Comparison of ENCODE assay signal across 10 cellular contexts in the genomic region with DNA sequence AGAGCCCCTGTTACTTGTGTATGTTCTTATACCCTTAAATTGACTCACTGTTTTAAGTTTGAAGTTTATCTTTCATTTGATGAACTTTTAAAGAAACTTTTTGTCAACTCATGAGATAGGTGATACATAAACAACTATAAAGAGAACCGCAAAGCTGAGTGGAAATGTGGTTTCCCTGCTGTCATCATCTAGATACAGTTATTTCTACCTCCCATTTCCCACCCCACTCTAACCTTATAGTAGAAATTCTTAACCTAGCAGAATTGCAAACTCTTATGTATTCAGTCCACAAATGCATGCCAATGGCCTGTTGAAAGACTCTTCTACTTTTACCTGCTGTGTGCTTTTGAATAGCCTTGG. TPM values are rescaled to one million over a fixed set of nuclear protein-coding genes. Genes with fewer than 3 reads are reported as not detected.
DNase-seq lines count a peak whose midpoint lies in the region; ATAC-seq and TF ChIP-seq lines count a peak whose summit lies in the region.
"Had no signal": no experiment of that assay in that cellular context is flagged by ENCODE, and none has a peak within 500 bp of the region (broad histone marks: within the 10 kb centered on the region; RNA-seq: fewer than 3 reads in every experiment).

No MANE protein-coding gene starts in this region.

- TF ChIP-seq POLR2A in gastroesophageal sphincter (IDR thresholded peaks at IDR 0.05): no peak
- TF ChIP-seq POLR2A in uterus (IDR thresholded peaks at IDR 0.05): no peak

- WGBS in gastroesophageal sphincter (ENCODE audit: low coverage in 1 of 2), 2 donors: 44 to 53% methylated on average over 1 of the region's 1 CpG

- intact Hi-C loops in uterus (cut with DNase I; ENCODE audit: low total_unique reads): loop anchor here (10.0 kb wide), 3 partner anchors 138 to 458 kb away; no protein-coding TSS in a partner anchor

- H3K4me1 ChIP-seq in gastroesophageal sphincter (peaks cover 7 to 65% (median 22%) of the 10 kb centered on the region in 3 donors), uterus (peaks cover 5 to 10% of the 10 kb centered on the region in 2 donors)

- no peaks in the 10 kb centered on the region for H3K27me3 Mint-ChIP-seq in activated CD8-positive, alpha-beta T cell treated with anti-CD3 and anti-CD28 coated beads, Interleukin-2, amount 10 ng/mL, durations not matched to agents 7 days and 5 days (ENCODE audit: low read depth)

- H3K9me3 Mint-ChIP-seq in activated CD8-positive, alpha-beta T cell treated with anti-CD3 and anti-CD28 coated beads, Interleukin-2, amount 10 ng/mL, durations not matched to agents 7 days and 5 days (ENCODE audit: insufficient read depth): no peaks in the 10 kb centered on the region

- H3K27ac Mint-ChIP-seq in activated CD8-positive, alpha-beta T cell treated with anti-CD3 and anti-CD28 coated beads, Interleukin-2, amount 10 ng/mL, durations not matched to agents 7 days and 5 days: peak overlapping the region; percentile 90

- peak; percentile 38 for DNase-seq in stimulated activated CD4-positive, alpha-beta T cell treated with anti-CD3 and anti-CD28 coated beads, Interleukin-4, amount 100 ng/mL, for 24 hours
- DNase-seq in stimulated activated CD4-positive, alpha-beta T cell treated with anti-CD3 and anti-CD28 coated beads, Interleukin-12 subunit alpha, Interleukin-12 subunit beta, amount 100 ng/mL, for 4 hours: no peak
- peak; percentile 75 for DNase-seq in activated CD8-positive, alpha-beta T cell treated with anti-CD3 and anti-CD28 coated beads, Interleukin-2, amount 10 ng/mL, durations not matched to agents 7 days and 5 days
- DNase-seq in uterus: no peak
- DNase-seq in DMS153 (lab: John Stamatoyannopoulos, UW): no peak
- DNase-seq: spleen had no signal

- H3K27me3 ChIP-seq in gastroesophageal sphincter (no peaks in the 10 kb centered on the region), uterus (no peaks in the 10 kb centered on the region)
- H3K27me3 ChIP-seq: spleen had no signal

- POLR2A ChIA-PET in activated CD8-positive, alpha-beta T cell treated with anti-CD3 and anti-CD28 coated beads, Interleukin-2, amount 10 ng/mL, durations not matched to agents 7 days and 5 days (lab: Charles Lee): interaction anchor here (0.8 to 4.0 kb wide), 7 partner anchors 34 to 483 kb away, joined by 3 to 18 read pairs (median 4); partner anchors contain the start of genes CCNL1 and LEKR1

- CTCF ChIA-PET in activated CD8-positive, alpha-beta T cell treated with anti-CD3 and anti-CD28 coated beads, Interleukin-2, amount 10 ng/mL, durations not matched to agents 7 days and 5 days (lab: Charles Lee): interaction anchor here (1.1 to 10.5 kb wide), 7 partner anchors 9 to 456 kb away, joined by 3 to 140 read pairs (median 4); no protein-coding TSS in a partner anchor

- H3K36me3 Mint-ChIP-seq in activated CD8-positive, alpha-beta T cell treated with anti-CD3 and anti-CD28 coated beads, Interleukin-2, amount 10 ng/mL, durations not matched to agents 7 days and 5 days (ENCODE audit: low read depth): peaks cover 58% of the 10 kb centered on the region

- TF ChIP-seq CTCF in gastroesophageal sphincter (IDR thresholded peaks at IDR 0.05) (no peak), uterus (IDR thresholded peaks at IDR 0.05) (no peak)

- peaks cover 66% of the 10 kb centered on the region for H3K4me1 Mint-ChIP-seq in activated CD8-positive, alpha-beta T cell treated with anti-CD3 and anti-CD28 coated beads, Interleukin-2, amount 10 ng/mL, durations not matched to agents 7 days and 5 days (ENCODE audit: low read depth)

- H3K4me3 ChIP-seq in gastroesophageal sphincter (peak overlapping the region; percentile 80 to 84), uterus (peak overlapping the region in 1 of 2 donors; percentile 93)

- H3K36me3 ChIP-seq in gastroesophageal sphincter (peaks cover 0 to 30% of the 10 kb centered on the region in 2 donors), uterus (no peaks in the 10 kb centered on the region)

- no peak for TF ChIP-seq EP300 in gastroesophageal sphincter (IDR thresholded peaks at IDR 0.05)

- H3K4me3 Mint-ChIP-seq in activated CD8-positive, alpha-beta T cell treated with anti-CD3 and anti-CD28 coated beads, Interleukin-2, amount 10 ng/mL, durations not matched to agents 7 days and 5 days: peak overlapping the region; percentile 95

- H3K27ac ChIP-seq in gastroesophageal sphincter: peak overlapping the region in 2 of 4 donors; percentile 97
- H3K27ac ChIP-seq in uterus: peak overlapping the region; percentile 33 to 95

- H3K9me3 ChIP-seq in gastroesophageal sphincter: no peaks in the 10 kb centered on the region
- no peaks in the 10 kb centered on the region for H3K9me3 ChIP-seq in uterus
- H3K9me3 ChIP-seq: HAP-1, spleen had no signal

- ATAC-seq in activated CD8-positive, alpha-beta T cell treated with anti-CD3 and anti-CD28 coated beads, Interleukin-2, amount 10 ng/mL, durations not matched to agents 7 days and 5 days: no peak
- ATAC-seq in gastroesophageal sphincter (no peak), HG02884 (IDR thresholded peaks at IDR 0.05; ENCODE audit: unreplicated experiment) (no peak), HG03469 (IDR thresholded peaks at IDR 0.05; ENCODE audit: unreplicated experiment) (no peak)

RNA-seq across cellular contexts. Expression of gene TIPARP, which starts 2.7 kb away (rescaled TPM):
- 10 to 100 TPM; 34.2 to 36.5 TPM for total RNA-seq in activated CD8-positive, alpha-beta T cell treated with anti-CD3 and anti-CD28 coated beads, Interleukin-2, amount 10 ng/mL, durations not matched to agents 7 days and 5 days
- total RNA-seq in gastroesophageal sphincter: 100 to 1,000 TPM in 1 of 4 donors, 10 to 100 TPM in 3; 49.8 to 144 (median 72.6) TPM
- 10 to 100 TPM; 17.9 to 58.5 (median 52.5) TPM for total RNA-seq in uterus

Comparison
In these comparisons a context has a peak if more than half of its experiments do, and no peak if none do; other contexts are left out.
1. DNase-seq: peak in stimulated activated CD4-positive, alpha-beta T cell treated with anti-CD3 and anti-CD28 coated beads, Interleukin-4, amount 100 ng/mL, for 24 hours (single experiment) and activated CD8-positive, alpha-beta T cell treated with anti-CD3 and anti-CD28 coated beads, Interleukin-2, amount 10 ng/mL, durations not matched to agents 7 days and 5 days (single experiment); none in stimulated activated CD4-positive, alpha-beta T cell treated with anti-CD3 and anti-CD28 coated beads, Interleukin-12 subunit alpha, Interleukin-12 subunit beta, amount 100 ng/mL, for 4 hours (single experiment), uterus (0 of 2) and DMS153 (single experiment).